Comparison of ENCODE assay signal across 1 cellular context in the genomic region with DNA sequence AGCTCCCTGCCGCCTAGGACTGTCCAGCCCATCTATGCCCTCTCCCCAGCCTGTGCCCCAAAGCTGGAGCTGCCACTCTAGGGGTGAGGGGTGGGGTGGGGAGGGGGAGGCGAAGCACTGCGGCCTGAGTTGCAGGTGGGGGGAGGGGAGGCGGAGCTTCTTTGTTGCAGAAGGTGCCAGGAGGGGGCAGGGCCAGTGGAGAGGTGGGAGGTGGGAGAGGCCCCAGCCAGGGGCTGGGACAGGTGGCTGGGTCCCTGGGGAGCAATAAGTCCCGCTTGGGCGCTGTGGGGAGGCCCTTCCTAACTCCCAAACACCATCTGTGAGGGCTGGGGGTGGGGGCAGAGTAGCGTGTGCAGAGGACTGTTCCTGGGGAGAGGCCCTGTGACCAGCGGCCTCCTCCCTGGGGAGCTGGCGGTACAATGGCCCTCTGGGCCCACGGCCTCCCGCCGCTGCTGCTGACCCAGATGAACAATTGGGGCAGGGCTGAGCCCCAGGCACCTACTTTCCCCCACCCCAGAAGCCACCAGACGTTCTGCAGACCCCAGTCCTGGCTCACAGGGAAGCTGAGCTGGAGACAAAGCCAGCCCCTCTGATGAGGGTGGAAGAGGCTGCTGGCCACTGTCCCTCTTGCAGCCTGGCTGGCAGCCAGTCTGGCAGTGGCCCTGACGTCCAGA.
TF ChIP-seq lines count a peak whose summit lies in the region.

No MANE protein-coding gene starts in this region.

TF ChIP-seq in K562, 482 proteins besides CTCF, POLR2A, EP300 and RAD21:
- TF ChIP-seq, protein P1, sequence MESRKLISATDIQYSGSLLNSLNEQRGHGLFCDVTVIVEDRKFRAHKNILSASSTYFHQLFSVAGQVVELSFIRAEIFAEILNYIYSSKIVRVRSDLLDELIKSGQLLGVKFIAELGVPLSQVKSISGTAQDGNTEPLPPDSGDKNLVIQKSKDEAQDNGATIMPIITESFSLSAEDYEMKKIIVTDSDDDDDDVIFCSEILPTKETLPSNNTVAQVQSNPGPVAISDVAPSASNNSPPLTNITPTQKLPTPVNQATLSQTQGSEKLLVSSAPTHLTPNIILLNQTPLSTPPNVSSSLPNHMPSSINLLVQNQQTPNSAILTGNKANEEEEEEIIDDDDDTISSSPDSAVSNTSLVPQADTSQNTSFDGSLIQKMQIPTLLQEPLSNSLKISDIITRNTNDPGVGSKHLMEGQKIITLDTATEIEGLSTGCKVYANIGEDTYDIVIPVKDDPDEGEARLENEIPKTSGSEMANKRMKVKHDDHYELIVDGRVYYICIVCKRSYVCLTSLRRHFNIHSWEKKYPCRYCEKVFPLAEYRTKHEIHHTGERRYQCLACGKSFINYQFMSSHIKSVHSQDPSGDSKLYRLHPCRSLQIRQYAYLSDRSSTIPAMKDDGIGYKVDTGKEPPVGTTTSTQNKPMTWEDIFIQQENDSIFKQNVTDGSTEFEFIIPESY (CRISPR knock-in tag; IDR thresholded peaks at IDR 0.05) = peak; percentile 66
- TF ChIP-seq KDM5B (IDR thresholded peaks at IDR 0.05; ENCODE audit: insufficient replicate concordance, low read depth, low read length) = peak; percentile 32
- TF ChIP-seq FOS (IDR thresholded peaks at IDR 0.05; ENCODE audit: extremely low read depth, insufficient read length) = no peak
- no peak for TF ChIP-seq SNIP1 (IDR thresholded peaks at IDR 0.05; ENCODE audit: low read depth)
- TF ChIP-seq POLR2G (IDR thresholded peaks at IDR 0.05; ENCODE audit: low read depth, low read length) = peak; percentile 34; the same call in 1 of the 2 replicates
- TF ChIP-seq NFIC (IDR thresholded peaks at IDR 0.05) = peak; percentile 33; the same call in 1 of the 2 replicates
